In genomic region chr11:127926721-127927120, GRCh38 we compare ENCODE assay signal across 13 cellular contexts.
"Had no signal": no experiment of that assay in that cellular context is flagged by ENCODE, and none has a peak within 500 bp of the region (broad histone marks: within the 10 kb centered on the region; RNA-seq: fewer than 3 reads in every experiment).

No MANE protein-coding gene starts in this region.

- DNase-seq: activated CD4-positive, alpha-beta T cell treated with anti-CD3 and anti-CD28 coated beads, Interleukin-2, amount 50 U/mL, for 1 hour; activated naive CD8-positive, alpha-beta T cell treated with anti-CD3 and anti-CD28 coated beads, Interleukin-2, amount 10 ng/mL, durations not matched to agents 7 days and 5 days; aorta; effector memory CD4-positive, alpha-beta T cell; foreskin fibroblast; hypothalamus; mesenchymal stem cell; natural killer cell; retina; stimulated activated CD4-positive, alpha-beta T cell treated with anti-CD3 and anti-CD28 coated beads, Interleukin-4, amount 100 ng/mL, for 1 hour; stimulated activated naive CD4-positive, alpha-beta T cell treated with Interleukin-2 at 50 U/mL for 16 hours; substantia nigra; transverse colon had no signal
